ENCODE assay signal across 8 cellular contexts in genomic region chr2:238097988-238098853, GRCh38. TPM values are rescaled to one million over a fixed set of nuclear protein-coding genes. Genes with fewer than 3 reads are reported as not detected.
DNase-seq lines count a peak whose midpoint lies in the region; ATAC-seq and TF ChIP-seq lines count a peak whose summit lies in the region.

No MANE protein-coding gene starts in this region.

- H3K4me3 Mint-ChIP-seq in osteocyte (ENCODE audit: unreplicated experiment) = no peak overlapping the region

- no peaks in the 10 kb centered on the region for H3K27me3 ChIP-seq in sigmoid colon

- no peak for TF ChIP-seq POLR2A in sigmoid colon (IDR thresholded peaks at IDR 0.05)

- H3K9me3 ChIP-seq in sigmoid colon = no peaks in the 10 kb centered on the region

- no peaks in the 10 kb centered on the region for H3K36me3 ChIP-seq in sigmoid colon

- no peak for TF ChIP-seq EP300 in sigmoid colon (IDR thresholded peaks at IDR 0.05)

- H3K4me3 ChIP-seq in sigmoid colon = no peak overlapping the region

- peak; percentile 70 for ATAC-seq in GM18907 (IDR thresholded peaks at IDR 0.05; ENCODE audit: unreplicated experiment)
- peak; percentile 69 for ATAC-seq in HG03342 (IDR thresholded peaks at IDR 0.05; ENCODE audit: unreplicated experiment)
- ATAC-seq in SK-N-SH treated with all-trans-retinoic acid at 6 μM for 48 hours = peak; percentile 79

- TF ChIP-seq CTCF in osteocyte (IDR thresholded peaks at IDR 0.05) (no peak), sigmoid colon (IDR thresholded peaks at IDR 0.05) (no peak)

- intact Hi-C loops in sigmoid colon (cut with DNase I) = no loop called here

- 58 to 79% methylated on average over 37 of the region's 37 CpGs for WGBS in sigmoid colon, 2 donors

- H3K36me3 Mint-ChIP-seq in osteocyte (ENCODE audit: unreplicated experiment) = no peaks in the 10 kb centered on the region

- H3K27me3 Mint-ChIP-seq in osteocyte (ENCODE audit: unreplicated experiment) = no peaks in the 10 kb centered on the region

- DNase-seq in COLO668 (lab: John Stamatoyannopoulos, UW; ENCODE audit: unreplicated experiment) (peak; percentile 81), fibroblast of peridontal ligament (ENCODE audit: extremely low read depth) (peak; percentile 48), osteocyte (ENCODE audit: extremely low spot score, unreplicated experiment) (peak; percentile 76), sigmoid colon (no peak), NCI-H1105 (lab: John Stamatoyannopoulos, UW) (no peak)

- no peaks in the 10 kb centered on the region for H3K9me3 Mint-ChIP-seq in osteocyte (ENCODE audit: unreplicated experiment)

- H3K4me1 ChIP-seq in sigmoid colon = no peaks in the 10 kb centered on the region

- H3K27ac ChIP-seq in sigmoid colon = no peak overlapping the region

- H3K4me1 Mint-ChIP-seq in osteocyte (ENCODE audit: unreplicated experiment) = peaks cover 6% of the 10 kb centered on the region

- no peak overlapping the region for H3K27ac Mint-ChIP-seq in osteocyte (ENCODE audit: unreplicated experiment)

TF ChIP-seq in SK-N-SH treated with all-trans-retinoic acid at 6 μM for 48 hours, 23 proteins besides CTCF, POLR2A, EP300 and RAD21:
- TF ChIP-seq ARNTL (CRISPR knock-in tag; IDR thresholded peaks at IDR 0.05; ENCODE audit: borderline replicate concordance, low read depth) (no peak), OSR1 (CRISPR knock-in tag; IDR thresholded peaks at IDR 0.05) (no peak), PATZ1 (CRISPR knock-in tag; IDR thresholded peaks at IDR 0.05; ENCODE audit: borderline replicate concordance) (no peak), POU6F1 (CRISPR knock-in tag; IDR thresholded peaks at IDR 0.05; ENCODE audit: borderline replicate concordance, low read depth) (no peak), ZNF70 (CRISPR knock-in tag; IDR thresholded peaks at IDR 0.05) (no peak), RARB (CRISPR knock-in tag; IDR thresholded peaks at IDR 0.05) (no peak), CREB5 (CRISPR knock-in tag; IDR thresholded peaks at IDR 0.05; ENCODE audit: low read depth) (no peak), ZNF565 (CRISPR knock-in tag; conservative IDR thresholded peaks at IDR 0.05; ENCODE audit: low read depth) (no peak)
TF ChIP-seq in SK-N-SH treated with all-trans-retinoic acid at 6 μM for 48 hours: peak in this region for 0.

RNA-seq across cellular contexts. Expression of gene ESPNL, which starts 1.9 kb away (rescaled TPM):
- not detected in 2 replicates for total RNA-seq in osteocyte
- 1 to 10 TPM in 1 of 4 donors, under 1 TPM in 2, not detected in 1; 0.36 to 2.0 (median 0.49) TPM for total RNA-seq in sigmoid colon
- under 1 TPM in 1 of 3 donors, not detected in 2; 0.67 TPM for polyA plus RNA-seq in sigmoid colon

RNA-seq across cellular contexts. Expression of gene SCLY, which starts 37.4 kb away (rescaled TPM):
- total RNA-seq in osteocyte (22.1 and 22.5 TPM in 2 replicates), sigmoid colon (10 to 100 TPM; 10.3 to 14.4 (median 11.7) TPM)
- polyA plus RNA-seq in sigmoid colon = 10 to 100 TPM in 2 of 3 donors, 1 to 10 TPM in 1; 5.4 to 19.5 (median 10.4) TPM

RNA-seq across cellular contexts. Expression of gene KLHL30, which starts 40.2 kb away (rescaled TPM):
- total RNA-seq in osteocyte (1.0 and 1.2 TPM in 2 replicates), sigmoid colon (1 to 10 TPM in 1 of 4 donors, under 1 TPM in 3; 0.49 to 3.6 (median 0.76) TPM)
- under 1 TPM in 1 of 3 donors, not detected in 2; 0.19 TPM for polyA plus RNA-seq in sigmoid colon

Comparison
In these comparisons a context has a peak if more than half of its experiments do, and no peak if none do; other contexts are left out.
1. DNase-seq: peak in COLO668 (single experiment), fibroblast of peridontal ligament (single experiment) and osteocyte (single experiment); none in sigmoid colon (single experiment) and NCI-H1105 (single experiment).
2. Peak in every context shown above with its lines, with median percentiles within 50 percentile points of each other: ATAC-seq.